ENCODE assay signal across 1 cellular context in the genomic region with DNA sequence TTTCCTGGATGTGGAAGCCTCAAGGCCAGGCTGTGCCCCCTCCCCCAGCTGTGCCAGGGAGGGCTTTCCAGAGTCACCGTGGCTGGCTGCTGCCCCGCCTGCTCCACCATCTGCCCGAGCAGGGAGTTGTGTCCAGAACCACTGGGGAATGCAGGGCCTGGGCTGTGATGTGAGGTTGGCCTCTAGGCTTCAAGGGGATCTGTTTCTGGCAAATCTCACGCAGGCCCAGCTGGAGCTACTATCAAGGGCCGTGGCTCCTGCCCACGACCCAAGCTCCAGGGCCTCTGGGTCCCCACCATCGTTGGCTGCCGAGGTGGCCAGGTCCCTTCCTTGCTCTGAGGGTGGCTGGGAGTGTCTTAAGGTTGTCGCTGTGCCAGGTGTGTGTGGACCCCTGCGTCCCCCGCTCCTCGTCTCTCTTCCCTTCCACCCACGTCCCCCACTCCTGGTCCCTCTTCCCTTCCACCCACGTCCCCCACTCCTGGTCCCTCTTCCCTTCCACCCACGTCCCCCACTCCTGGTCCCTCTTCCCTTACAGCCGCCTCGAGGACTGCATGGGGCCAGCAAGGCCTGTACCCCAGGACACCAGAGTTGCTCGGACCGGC.
TF ChIP-seq lines count a peak whose summit lies in the region.

No MANE protein-coding gene starts in this region.

TF ChIP-seq in IMR-90, 13 proteins besides CTCF, POLR2A, EP300 and RAD21 (continued from another document):
- no peak for TF ChIP-seq NFE2L2 (IDR thresholded peaks at IDR 0.05; ENCODE audit: low read depth, low read length)
- no peak for TF ChIP-seq MXI1 (IDR thresholded peaks at IDR 0.05; ENCODE audit: borderline replicate concordance, low read depth, low read length)
- no peak for TF ChIP-seq CEBPB (IDR thresholded peaks at IDR 0.05; ENCODE audit: low read depth, low read length)
- TF ChIP-seq SMC3 (IDR thresholded peaks at IDR 0.05; ENCODE audit: low read depth, low read length) = no peak
- TF ChIP-seq, protein P1, sequence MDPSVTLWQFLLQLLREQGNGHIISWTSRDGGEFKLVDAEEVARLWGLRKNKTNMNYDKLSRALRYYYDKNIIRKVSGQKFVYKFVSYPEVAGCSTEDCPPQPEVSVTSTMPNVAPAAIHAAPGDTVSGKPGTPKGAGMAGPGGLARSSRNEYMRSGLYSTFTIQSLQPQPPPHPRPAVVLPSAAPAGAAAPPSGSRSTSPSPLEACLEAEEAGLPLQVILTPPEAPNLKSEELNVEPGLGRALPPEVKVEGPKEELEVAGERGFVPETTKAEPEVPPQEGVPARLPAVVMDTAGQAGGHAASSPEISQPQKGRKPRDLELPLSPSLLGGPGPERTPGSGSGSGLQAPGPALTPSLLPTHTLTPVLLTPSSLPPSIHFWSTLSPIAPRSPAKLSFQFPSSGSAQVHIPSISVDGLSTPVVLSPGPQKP (IDR thresholded peaks at IDR 0.05; ENCODE audit: borderline replicate concordance, low read depth, low read length) = no peak
- no peak for TF ChIP-seq BHLHE40 (IDR thresholded peaks at IDR 0.05; ENCODE audit: low read depth, low read length)
- TF ChIP-seq RFX5 (IDR thresholded peaks at IDR 0.05; ENCODE audit: low read depth, low read length) = no peak
- TF ChIP-seq MAFK (IDR thresholded peaks at IDR 0.05; ENCODE audit: low read depth, low read length) = no peak
- no peak for TF ChIP-seq FOS (IDR thresholded peaks at IDR 0.05; ENCODE audit: low read depth, low read length)
- TF ChIP-seq MAZ (IDR thresholded peaks at IDR 0.05; ENCODE audit: borderline replicate concordance, low read depth, low read length) = no peak
- no peak for TF ChIP-seq CHD1 (IDR thresholded peaks at IDR 0.05; ENCODE audit: low read depth, low read length)
- TF ChIP-seq RCOR1 (IDR thresholded peaks at IDR 0.05; ENCODE audit: insufficient replicate concordance, low read length) = no peak
